ENCODE assay signal across 8 cellular contexts in the genomic region with DNA sequence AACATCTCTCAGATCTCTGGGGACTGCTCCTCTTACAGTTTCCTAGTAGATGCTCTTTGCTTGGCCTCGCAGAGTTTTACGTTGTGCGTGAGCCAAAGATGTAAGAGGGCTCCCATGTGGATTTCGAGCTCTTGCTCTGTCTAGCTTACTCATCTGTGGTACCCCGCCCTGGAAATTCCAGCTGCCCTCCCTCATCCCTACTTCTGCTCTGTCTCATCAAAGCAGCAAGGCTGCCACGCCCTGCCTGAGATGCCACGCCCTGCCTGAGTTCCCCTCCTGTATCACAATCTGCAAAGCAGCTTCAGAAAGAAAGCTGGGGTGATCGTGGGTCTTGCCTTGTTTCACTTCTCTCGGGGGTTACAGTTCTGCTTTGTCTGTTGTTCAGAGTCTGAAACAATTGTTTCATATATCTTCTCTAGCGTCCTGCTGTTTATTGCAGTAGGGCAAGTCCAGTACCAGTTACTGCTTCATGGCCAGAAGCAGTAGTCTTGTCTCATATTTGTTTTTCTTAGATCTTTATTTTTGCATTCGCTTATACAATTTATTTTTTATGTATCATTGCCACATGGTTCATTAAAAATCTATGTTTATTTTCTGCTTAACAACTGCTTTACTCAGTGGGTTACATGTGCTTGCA. TPM values are rescaled to one million over a fixed set of nuclear protein-coding genes. Genes with fewer than 3 reads are reported as not detected.
DNase-seq lines count a peak whose midpoint lies in the region; ATAC-seq and TF ChIP-seq lines count a peak whose summit lies in the region.
"Had no signal": no experiment of that assay in that cellular context is flagged by ENCODE, and none has a peak within 500 bp of the region (broad histone marks: within the 10 kb centered on the region; RNA-seq: fewer than 3 reads in every experiment).

No MANE protein-coding gene starts in this region.

- peaks cover 3% of the 10 kb centered on the region for H3K27me3 Mint-ChIP-seq in type B pancreatic cell
- peaks cover 25% of the 10 kb centered on the region for H3K27me3 Mint-ChIP-seq in activated CD4-positive, alpha-beta T cell treated with anti-CD3 and anti-CD28 coated beads, Interleukin-2, amount 10 ng/mL, durations not matched to agents 7 days and 5 days

- peaks cover 4% of the 10 kb centered on the region for H3K4me1 Mint-ChIP-seq in type B pancreatic cell (ENCODE audit: unreplicated experiment)
- peaks cover 4% of the 10 kb centered on the region for H3K4me1 Mint-ChIP-seq in activated CD4-positive, alpha-beta T cell treated with anti-CD3 and anti-CD28 coated beads, Interleukin-2, amount 10 ng/mL, durations not matched to agents 7 days and 5 days

- H3K9me3 Mint-ChIP-seq in type B pancreatic cell: peaks cover 4% of the 10 kb centered on the region
- H3K9me3 Mint-ChIP-seq in activated CD4-positive, alpha-beta T cell treated with anti-CD3 and anti-CD28 coated beads, Interleukin-2, amount 10 ng/mL, durations not matched to agents 7 days and 5 days: no peaks in the 10 kb centered on the region

- CTCF ChIA-PET in activated CD4-positive, alpha-beta T cell treated with anti-CD3 and anti-CD28 coated beads, Interleukin-2, amount 10 ng/mL, durations not matched to agents 7 days and 5 days (lab: Charles Lee): no interaction called here

- H3K4me3 Mint-ChIP-seq in type B pancreatic cell: no peak overlapping the region
- H3K4me3 Mint-ChIP-seq in activated CD4-positive, alpha-beta T cell treated with anti-CD3 and anti-CD28 coated beads, Interleukin-2, amount 10 ng/mL, durations not matched to agents 7 days and 5 days: no peak overlapping the region

- no peaks in the 10 kb centered on the region for H3K36me3 Mint-ChIP-seq in type B pancreatic cell
- H3K36me3 Mint-ChIP-seq in activated CD4-positive, alpha-beta T cell treated with anti-CD3 and anti-CD28 coated beads, Interleukin-2, amount 10 ng/mL, durations not matched to agents 7 days and 5 days (ENCODE audit: low read depth): no peaks in the 10 kb centered on the region

- POLR2A ChIA-PET in activated CD4-positive, alpha-beta T cell treated with anti-CD3 and anti-CD28 coated beads, Interleukin-2, amount 10 ng/mL, durations not matched to agents 7 days and 5 days (lab: Charles Lee): no interaction called here

- ATAC-seq in GM18861 (IDR thresholded peaks at IDR 0.05; ENCODE audit: unreplicated experiment): peak; percentile 76
- peak; percentile 89 for ATAC-seq in HG02610 (IDR thresholded peaks at IDR 0.05; ENCODE audit: unreplicated experiment)

- peak overlapping the region in 1 of 2 donors; percentile 25 for H3K4me3 ChIP-seq in foreskin fibroblast (ENCODE audit: low read depth in 1 of 2, low read length in 2 of 2)
- H3K4me3 ChIP-seq: tibial artery had no signal

- peak overlapping the region; percentile 73 for H3K27ac Mint-ChIP-seq in type B pancreatic cell
- H3K27ac Mint-ChIP-seq in activated CD4-positive, alpha-beta T cell treated with anti-CD3 and anti-CD28 coated beads, Interleukin-2, amount 10 ng/mL, durations not matched to agents 7 days and 5 days: no peak overlapping the region

- TF ChIP-seq CTCF in foreskin fibroblast (IDR thresholded peaks at IDR 0.05; ENCODE audit: low read depth, low read length) (no peak), type B pancreatic cell (conservative IDR thresholded peaks at IDR 0.05) (no peak)

- DNase-seq in NCI-H2227 treated with DMSO at 0.1 percent for 48 hours (lab: John Stamatoyannopoulos, UW) (peak; percentile 38), foreskin fibroblast (peak; percentile 44 to 89), type B pancreatic cell (ENCODE audit: extremely low spot score, unreplicated experiment) (no peak), hepatic stellate cell (ENCODE audit: low spot score) (no peak)
- no peak for DNase-seq in activated CD4-positive, alpha-beta T cell treated with anti-CD3 and anti-CD28 coated beads, Interleukin-2, amount 10 ng/mL, durations not matched to agents 7 days and 5 days

RNA-seq across cellular contexts. Expression of a gene that starts 36.1 kb away (rescaled TPM):
- 74.6 and 81.6 TPM in 2 replicates for total RNA-seq in type B pancreatic cell (ENCODE audit: low replicate concordance)
- total RNA-seq in activated CD4-positive, alpha-beta T cell treated with anti-CD3 and anti-CD28 coated beads, Interleukin-2, amount 10 ng/mL, durations not matched to agents 7 days and 5 days: 10 to 100 TPM; 67.4 to 76.4 TPM

Comparison
In these comparisons a context has a peak if more than half of its experiments do, and no peak if none do; other contexts are left out.
1. DNase-seq: peak in NCI-H2227 treated with DMSO at 0.1 percent for 48 hours (single experiment) and foreskin fibroblast (2 of 2); none in type B pancreatic cell (single experiment), activated CD4-positive, alpha-beta T cell treated with anti-CD3 and anti-CD28 coated beads, Interleukin-2, amount 10 ng/mL, durations not matched to agents 7 days and 5 days (single experiment) and hepatic stellate cell (single experiment).